In the genomic region with DNA sequence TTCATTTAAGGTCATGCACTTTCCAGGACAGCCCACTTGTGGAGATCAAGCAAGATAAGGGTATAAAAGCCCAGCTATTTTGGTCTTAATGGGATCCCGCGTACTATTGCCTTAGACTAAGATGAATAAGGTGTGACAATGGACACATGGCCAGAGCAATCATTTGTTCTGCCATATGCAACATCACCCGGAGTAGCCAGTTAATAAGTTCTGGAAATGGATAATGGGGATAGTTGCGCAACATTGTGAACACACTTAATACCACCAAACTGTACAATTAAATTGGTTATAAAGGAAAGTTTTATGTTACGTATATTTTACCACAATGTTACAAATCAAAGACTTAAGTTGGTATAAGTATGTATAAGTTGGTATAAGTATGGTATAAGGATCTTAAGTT, we compare ENCODE assay signal across 2 cellular contexts.
TF ChIP-seq lines count a peak whose summit lies in the region.

No MANE protein-coding gene starts in this region.

TF ChIP-seq in IMR-90, 13 proteins besides CTCF, POLR2A, EP300 and RAD21:
- TF ChIP-seq MXI1 (IDR thresholded peaks at IDR 0.05; ENCODE audit: borderline replicate concordance, low read depth, low read length) (no peak), CEBPB (IDR thresholded peaks at IDR 0.05; ENCODE audit: low read depth, low read length) (peak; percentile 97), NFE2L2 (IDR thresholded peaks at IDR 0.05; ENCODE audit: low read depth, low read length) (no peak)

TF ChIP-seq in H1, 55 proteins besides CTCF, POLR2A, EP300 and RAD21:
- TF ChIP-seq CEBPB (IDR thresholded peaks at IDR 0.05; ENCODE audit: low read depth, low read length) = peak; percentile 83
- TF ChIP-seq HDAC6 (IDR thresholded peaks at IDR 0.05; ENCODE audit: low read depth, low read length) = no peak
- no peak for TF ChIP-seq SP4 (IDR thresholded peaks at IDR 0.05; ENCODE audit: low read length)
